In the genomic region with DNA sequence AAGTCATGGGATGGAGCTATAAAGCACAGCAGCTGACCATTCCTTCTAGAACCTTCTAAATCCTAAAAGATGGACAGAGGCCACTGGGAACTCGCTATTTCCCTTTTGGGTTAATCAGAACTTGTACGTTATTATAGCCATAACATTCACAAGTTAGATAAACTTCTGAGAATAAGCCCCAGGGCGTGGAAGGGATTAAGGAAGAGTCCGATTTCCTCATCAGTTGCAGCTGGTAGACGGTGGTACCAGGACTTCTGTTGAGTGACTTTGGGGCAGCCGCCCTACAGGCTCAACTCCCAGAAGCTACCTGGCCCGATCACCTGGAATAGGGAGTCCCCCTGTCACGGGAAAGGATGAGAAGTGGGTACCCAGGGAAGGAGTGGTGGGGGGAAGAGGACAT, we compare ENCODE assay signal across 19 cellular contexts.
A peak's percentile ranks its signal among the peaks of the same experiment; 100 is the strongest.
DNase-seq lines count a peak whose midpoint lies in the region; ATAC-seq and TF ChIP-seq lines count a peak whose summit lies in the region.
"Had no signal": no experiment of that assay in that cellular context is flagged by ENCODE, and none has a peak within 500 bp of the region (broad histone marks: within the 10 kb centered on the region; RNA-seq: fewer than 3 reads in every experiment).

No MANE protein-coding gene starts in this region.

- H3K4me1 Mint-ChIP-seq in activated CD4-positive, alpha-beta T cell treated with anti-CD3 and anti-CD28 coated beads, Interleukin-2, amount 10 ng/mL, durations not matched to agents 7 days and 5 days: no peaks in the 10 kb centered on the region
- H3K4me1 Mint-ChIP-seq: B cell; CD4-positive, CD25-positive, alpha-beta regulatory T cell had no signal

- no peak overlapping the region for H3K4me3 Mint-ChIP-seq in activated CD4-positive, alpha-beta T cell treated with anti-CD3 and anti-CD28 coated beads, Interleukin-2, amount 10 ng/mL, durations not matched to agents 7 days and 5 days
- H3K4me3 Mint-ChIP-seq: B cell; CD4-positive, CD25-positive, alpha-beta regulatory T cell; CD8-positive, alpha-beta T cell; H9; HFFc6 had no signal

- no peaks in the 10 kb centered on the region for H3K9me3 ChIP-seq in smooth muscle cell (replicated peaks; ENCODE audit: low read depth)
- H3K9me3 ChIP-seq: BLaER1, Caco-2 had no signal

- no peaks in the 10 kb centered on the region for H4K20me1 ChIP-seq in smooth muscle cell (ENCODE audit: low read depth)
- H4K20me1 ChIP-seq: BLaER1 had no signal

- no peak overlapping the region for H3K27ac Mint-ChIP-seq in activated CD4-positive, alpha-beta T cell treated with anti-CD3 and anti-CD28 coated beads, Interleukin-2, amount 10 ng/mL, durations not matched to agents 7 days and 5 days
- H3K27ac Mint-ChIP-seq: B cell; CD4-positive, CD25-positive, alpha-beta regulatory T cell; CD8-positive, alpha-beta T cell; H9; HFFc6 had no signal

- WGBS in smooth muscle cell (ENCODE audit: low lambda C conversion rate): 42% methylated on average over 8 of the region's 8 CpGs

- H3K36me3 ChIP-seq in smooth muscle cell (ENCODE audit: low read depth): no peaks in the 10 kb centered on the region
- H3K36me3 ChIP-seq: BLaER1 had no signal

- H3K27me3 ChIP-seq in smooth muscle cell (ENCODE audit: low read depth): no peaks in the 10 kb centered on the region
- H3K27me3 ChIP-seq: BLaER1 had no signal

- H3K9ac ChIP-seq in smooth muscle cell (ENCODE audit: low read depth): no peak overlapping the region
- H3K9ac ChIP-seq: BLaER1 had no signal

- peak overlapping the region; percentile 60 for H3K27ac ChIP-seq in smooth muscle cell (ENCODE audit: low read depth)
- H3K27ac ChIP-seq: 22Rv1, BLaER1, C4-2B had no signal

- no peaks in the 10 kb centered on the region for H3K36me3 Mint-ChIP-seq in activated CD4-positive, alpha-beta T cell treated with anti-CD3 and anti-CD28 coated beads, Interleukin-2, amount 10 ng/mL, durations not matched to agents 7 days and 5 days (ENCODE audit: low read depth)
- H3K36me3 Mint-ChIP-seq: CD4-positive, CD25-positive, alpha-beta regulatory T cell; CD8-positive, alpha-beta T cell had no signal

- H3K27me3 Mint-ChIP-seq in activated CD4-positive, alpha-beta T cell treated with anti-CD3 and anti-CD28 coated beads, Interleukin-2, amount 10 ng/mL, durations not matched to agents 7 days and 5 days: no peaks in the 10 kb centered on the region
- H3K27me3 Mint-ChIP-seq: B cell; CD4-positive, CD25-positive, alpha-beta regulatory T cell had no signal

- TF ChIP-seq CTCF in fibroblast of villous mesenchyme (IDR thresholded peaks at IDR 0.05; ENCODE audit: insufficient read depth, low read depth, low read length) (no peak), smooth muscle cell (IDR thresholded peaks at IDR 0.05; ENCODE audit: borderline replicate concordance, insufficient read depth, poor library complexity, severe bottlenecking) (no peak)

- H3K4me3 ChIP-seq in fibroblast of villous mesenchyme (ENCODE audit: low read depth, low read length) (no peak overlapping the region), smooth muscle cell (no peak overlapping the region)
- H3K4me3 ChIP-seq: BLaER1 had no signal

- H3K4me1 ChIP-seq in smooth muscle cell (ENCODE audit: low read depth): peaks cover 3% of the 10 kb centered on the region
- H3K4me1 ChIP-seq: BLaER1, Caco-2 had no signal

- H3K79me2 ChIP-seq in smooth muscle cell (ENCODE audit: low read depth): no peaks in the 10 kb centered on the region

- POLR2A ChIA-PET in activated CD4-positive, alpha-beta T cell treated with anti-CD3 and anti-CD28 coated beads, Interleukin-2, amount 10 ng/mL, durations not matched to agents 7 days and 5 days (lab: Charles Lee): no interaction called here

- no peaks in the 10 kb centered on the region for H3F3A ChIP-seq in smooth muscle cell (ENCODE audit: low read depth)

- DNase-seq in H4 (ENCODE audit: low spot score) (peak; percentile 14), M059J (ENCODE audit: low read depth) (peak; percentile 20), fibroblast of villous mesenchyme (ENCODE audit: low read depth) (peak; percentile 5), smooth muscle cell (lab: John Stamatoyannopoulos, UW; ENCODE audit: unreplicated experiment) (no peak), HuH-7.5 (ENCODE audit: low spot score) (no peak)
- DNase-seq in activated CD4-positive, alpha-beta T cell treated with anti-CD3 and anti-CD28 coated beads, Interleukin-2, amount 10 ng/mL, durations not matched to agents 7 days and 5 days: no peak
- DNase-seq: Caco-2; CD4-positive, CD25-positive, alpha-beta regulatory T cell; CD8-positive, alpha-beta T cell; DMS153; DND-41; H9; HFFc6 had no signal

- H3K4me2 ChIP-seq in smooth muscle cell: peak overlapping the region; percentile 45
- H3K4me2 ChIP-seq: BLaER1 had no signal

- ATAC-seq in HG03097 (IDR thresholded peaks at IDR 0.05; ENCODE audit: low FRiP score, unreplicated experiment): no peak
- ATAC-seq: CD8-positive, alpha-beta T cell; HCT116 had no signal

- no peaks in the 10 kb centered on the region for H3K9me3 Mint-ChIP-seq in activated CD4-positive, alpha-beta T cell treated with anti-CD3 and anti-CD28 coated beads, Interleukin-2, amount 10 ng/mL, durations not matched to agents 7 days and 5 days
- H3K9me3 Mint-ChIP-seq: H9, HFFc6 had no signal

- no peak overlapping the region for H2AFZ ChIP-seq in smooth muscle cell (ENCODE audit: low read depth)

- CTCF ChIA-PET in activated CD4-positive, alpha-beta T cell treated with anti-CD3 and anti-CD28 coated beads, Interleukin-2, amount 10 ng/mL, durations not matched to agents 7 days and 5 days (lab: Charles Lee): no interaction called here

Comparison
In these comparisons a context has a peak if more than half of its experiments do, and no peak if none do; other contexts are left out.
1. DNase-seq: peak in H4 (single experiment), M059J (single experiment) and fibroblast of villous mesenchyme (single experiment); none in smooth muscle cell (single experiment), activated CD4-positive, alpha-beta T cell treated with anti-CD3 and anti-CD28 coated beads, Interleukin-2, amount 10 ng/mL, durations not matched to agents 7 days and 5 days (single experiment) and HuH-7.5 (single experiment).